8 cellular contexts compared by ENCODE assay signal in genomic region chr2:224586127-224586702, GRCh38. TPM values are rescaled to one million over a fixed set of nuclear protein-coding genes. Genes with fewer than 3 reads are reported as not detected.
DNase-seq lines count a peak whose midpoint lies in the region; ATAC-seq, FAIRE-seq and TF ChIP-seq lines count a peak whose summit lies in the region.

No MANE protein-coding gene starts in this region.

- H3K9me3 ChIP-seq in BE2C, result no peaks in the 10 kb centered on the region

- H4K8ac ChIP-seq in mesendoderm (ENCODE audit: low read depth, low read length), result no peak overlapping the region

- H3K36me3 ChIP-seq in BE2C (no peaks in the 10 kb centered on the region; the same call in none of the 2 replicates), mesendoderm (ENCODE audit: control insufficient read depth, insufficient read depth, low read length) (no peaks in the 10 kb centered on the region)

- no peak overlapping the region for H3K18ac ChIP-seq in mesendoderm (ENCODE audit: low read length)

- H3K27me3 ChIP-seq in BE2C (no peaks in the 10 kb centered on the region), mesendoderm (ENCODE audit: insufficient read depth, low read length, poor library complexity) (no peaks in the 10 kb centered on the region)

- no peak overlapping the region for H2BK120ac ChIP-seq in mesendoderm (ENCODE audit: low read depth, low read length)

- peaks cover 32% of the 10 kb centered on the region for H3K79me2 ChIP-seq in mesendoderm (ENCODE audit: control insufficient read depth, insufficient read depth, low read length)

- TF ChIP-seq CTCF in BE2C (IDR thresholded peaks at IDR 0.05; ENCODE audit: low read depth, low read length) (no peak), astrocyte of the cerebellum (IDR thresholded peaks at IDR 0.05; ENCODE audit: low read depth, low read length, missing control alignments) (no peak)

- H3K4me3 ChIP-seq in BE2C (ENCODE audit: low read depth, low read length) (peak overlapping the region; percentile 74), astrocyte of the cerebellum (ENCODE audit: low read depth, low read length) (peak overlapping the region; percentile 60), mesendoderm (ENCODE audit: low read length) (peak overlapping the region; percentile 85)

- in situ Hi-C loops in astrocyte of the cerebellum (cut with HindIII; ENCODE audit: low sequenced_read_pairs), result no loop called here

- ATAC-seq in HG03520 (IDR thresholded peaks at IDR 0.05; ENCODE audit: unreplicated experiment), result no peak

- peak overlapping the region; percentile 88 for H2BK5ac ChIP-seq in mesendoderm (ENCODE audit: low read length)

- H3K4me2 ChIP-seq in mesendoderm (ENCODE audit: low read length), result peak overlapping the region; percentile 99

- H4K5ac ChIP-seq in mesendoderm (ENCODE audit: low read length), result peak overlapping the region; percentile 91

- H2AK5ac ChIP-seq in mesendoderm (ENCODE audit: low read length), result no peak overlapping the region

- H3K9ac ChIP-seq in mesendoderm (ENCODE audit: low read length), result peak overlapping the region; percentile 98

- no CpG with 5 or more reads among the region's 7 CpGs for WGBS in mesendoderm (ENCODE audit: extremely low coverage, insufficient coverage, low lambda C conversion rate)

- H3K4me1 ChIP-seq in BE2C (no peaks in the 10 kb centered on the region), mesendoderm (ENCODE audit: control insufficient read depth, low read depth, low read length) (no peaks in the 10 kb centered on the region)

- peak overlapping the region; percentile 22 for H3K27ac ChIP-seq in mesendoderm (ENCODE audit: low read depth, low read length)

- H2BK15ac ChIP-seq in mesendoderm (replicated peaks; ENCODE audit: low read depth), result no peak overlapping the region

- H3K4ac ChIP-seq in mesendoderm (ENCODE audit: low read depth, low read length), result no peak overlapping the region

- no peak for FAIRE-seq in frontal cortex (lab: Jason Lieb, UNC)

- peak overlapping the region; percentile 95 for H3K56ac ChIP-seq in mesendoderm (ENCODE audit: low read length)

- no peaks in the 10 kb centered on the region for H3K79me1 ChIP-seq in mesendoderm (ENCODE audit: low read length)

- no peak overlapping the region for H3K23ac ChIP-seq in mesendoderm (ENCODE audit: low read length)

- no peak for DNase-seq in BE2C
- peak; percentile 74 for DNase-seq in KG1 (lab: John Stamatoyannopoulos, UW)
- no peak for DNase-seq in astrocyte of the cerebellum (ENCODE audit: low read depth)
- DNase-seq in mesendoderm, result no peak
- DNase-seq in NCI-H774 (lab: John Stamatoyannopoulos, UW), result no peak
- DNase-seq in NCI-H128 (lab: John Stamatoyannopoulos, UW; ENCODE audit: unreplicated experiment), result no peak
- DNase-seq in frontal cortex (ENCODE audit: low spot score in 2 of 2), result no peak

RNA-seq across cellular contexts. Expression of gene CUL3, which starts 1.1 kb away (rescaled TPM):
- polyA plus RNA-seq in BE2C (2012; ENCODE audit: insufficient read depth, insufficient read length, low read depth), result 67.9 TPM
- 101 TPM for polyA plus RNA-seq in mesendoderm (2013, experiment 1 of 2)
- polyA plus RNA-seq in mesendoderm (2013, experiment 2 of 2), result 102 TPM
- total RNA-seq in frontal cortex, result 95.0 TPM
